17 cellular contexts compared by ENCODE assay signal in the genomic region with DNA sequence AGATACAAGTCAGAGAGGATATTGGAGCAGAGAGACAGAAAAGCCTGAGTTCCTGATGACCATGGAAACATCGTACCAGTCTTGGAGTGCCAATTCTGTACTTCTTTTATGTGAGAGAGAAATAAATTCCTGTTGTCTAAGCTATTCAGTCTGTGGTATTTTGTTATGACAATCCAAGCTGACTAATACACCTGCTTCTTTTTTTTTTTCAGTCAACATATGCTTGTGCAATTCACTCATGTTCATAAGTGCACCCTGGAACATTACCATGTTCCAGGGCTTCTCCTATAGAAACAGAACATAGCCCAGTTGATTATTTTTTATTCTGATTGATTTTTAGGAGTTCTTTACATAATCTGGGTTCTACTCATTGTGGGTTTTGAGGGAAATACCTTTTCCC. TPM values are rescaled to one million over a fixed set of nuclear protein-coding genes. Genes with fewer than 3 reads are reported as not detected.
DNase-seq lines count a peak whose midpoint lies in the region; ATAC-seq, FAIRE-seq and TF ChIP-seq lines count a peak whose summit lies in the region.
"Had no signal": no experiment of that assay in that cellular context is flagged by ENCODE, and none has a peak within 500 bp of the region (broad histone marks: within the 10 kb centered on the region; RNA-seq: fewer than 3 reads in every experiment).

No MANE protein-coding gene starts in this region.

- H3K27me3 ChIP-seq in astrocyte (ENCODE audit: insufficient read depth, low read length): no peaks in the 10 kb centered on the region
- no peaks in the 10 kb centered on the region for H3K27me3 ChIP-seq in transverse colon
- H3K27me3 ChIP-seq in aorta (ENCODE audit: control insufficient read depth in 1 of 2, insufficient read depth in 2 of 2, low read length in 1 of 2): no peaks in the 10 kb centered on the region
- H3K27me3 ChIP-seq: adrenal gland, thyroid gland had no signal

- H3K4me3 Mint-ChIP-seq in activated naive CD8-positive, alpha-beta T cell: peak overlapping the region; percentile 3
- no peak overlapping the region for H3K4me3 Mint-ChIP-seq in activated naive CD8-positive, alpha-beta T cell treated with anti-CD3 and anti-CD28 coated beads for 36 hours
- peak overlapping the region; percentile 62 for H3K4me3 Mint-ChIP-seq in astrocyte (ENCODE audit: unreplicated experiment)

- no peaks in the 10 kb centered on the region for H3K36me3 Mint-ChIP-seq in activated naive CD8-positive, alpha-beta T cell
- H3K36me3 Mint-ChIP-seq in activated naive CD8-positive, alpha-beta T cell treated with anti-CD3 and anti-CD28 coated beads for 36 hours: peaks cover 2% of the 10 kb centered on the region
- H3K36me3 Mint-ChIP-seq in astrocyte (ENCODE audit: low read depth, unreplicated experiment): no peaks in the 10 kb centered on the region
- H3K36me3 Mint-ChIP-seq: WTC11 had no signal

- no peak for TF ChIP-seq POLR2A in transverse colon (IDR thresholded peaks at IDR 0.05)

- no peak overlapping the region for H3K4me3 ChIP-seq in astrocyte (ENCODE audit: insufficient read depth, low read depth, low read length)
- no peak overlapping the region for H3K4me3 ChIP-seq in transverse colon
- no peak overlapping the region for H3K4me3 ChIP-seq in aorta (ENCODE audit: low read length in 2 of 2)
- H3K4me3 ChIP-seq: A549, thyroid gland had no signal

- intact Hi-C loops in transverse colon (cut with DNase I; ENCODE audit: low total_unique reads) (no loop called here), aorta (cut with DNase I) (no loop called here)

- peaks cover 19% of the 10 kb centered on the region for H3K79me2 ChIP-seq in astrocyte (ENCODE audit: insufficient read depth, low read length)

- no peak for TF ChIP-seq CTCF in astrocyte (IDR thresholded peaks at IDR 0.05; ENCODE audit: insufficient read depth, low read depth, low read length)
- no peak for TF ChIP-seq CTCF in transverse colon (IDR thresholded peaks at IDR 0.05)

- no peak overlapping the region for H3K9ac ChIP-seq in astrocyte (ENCODE audit: low read length)
- H3K9ac ChIP-seq: KMS-11 had no signal

- no peak overlapping the region for H3K4me2 ChIP-seq in astrocyte (ENCODE audit: low read length)
- H3K4me2 ChIP-seq: A549 had no signal

- H3K27me3 Mint-ChIP-seq in activated naive CD8-positive, alpha-beta T cell: no peaks in the 10 kb centered on the region
- H3K27me3 Mint-ChIP-seq in activated naive CD8-positive, alpha-beta T cell treated with anti-CD3 and anti-CD28 coated beads for 36 hours: no peaks in the 10 kb centered on the region
- peaks cover 4% of the 10 kb centered on the region for H3K27me3 Mint-ChIP-seq in astrocyte (ENCODE audit: low read depth, unreplicated experiment)

- no peak overlapping the region for H2AFZ ChIP-seq in astrocyte (ENCODE audit: low read depth, low read length)

- in situ Hi-C loops in transverse colon (cut with MboI; ENCODE audit: low pct_ligation_motif_present in 1 of 4, low pct_unique_long_range_greater_than_20kb in 1 of 4, low sequenced_read_pairs in 3 of 4): no loop called here

- H3K27ac ChIP-seq in astrocyte (ENCODE audit: low read depth, low read length): no peak overlapping the region
- peak overlapping the region; percentile 94 to 97 (median 96) for H3K27ac ChIP-seq in transverse colon
- H3K27ac ChIP-seq in aorta (ENCODE audit: low read depth in 1 of 2, low read length in 2 of 2): no peak overlapping the region
- H3K27ac ChIP-seq: A549, KMS-11 had no signal

- no peak overlapping the region for H3K27ac Mint-ChIP-seq in activated naive CD8-positive, alpha-beta T cell
- H3K27ac Mint-ChIP-seq in activated naive CD8-positive, alpha-beta T cell treated with anti-CD3 and anti-CD28 coated beads for 36 hours: no peak overlapping the region
- H3K27ac Mint-ChIP-seq in astrocyte (ENCODE audit: unreplicated experiment): no peak overlapping the region
- H3K27ac Mint-ChIP-seq: WTC11 had no signal

- ATAC-seq in aorta (ENCODE audit: low FRiP score): no peak
- ATAC-seq: A549, WTC11 had no signal

- TF ChIP-seq EP300 in transverse colon (IDR thresholded peaks at IDR 0.05; ENCODE audit: low read depth): no peak

- no peak for FAIRE-seq in astrocyte (lab: Jason Lieb, UNC)
- FAIRE-seq: A549 had no signal

- DNase-seq in activated naive CD8-positive, alpha-beta T cell treated with anti-CD3 and anti-CD28 coated beads for 36 hours: no peak
- DNase-seq in astrocyte (ENCODE audit: low read depth) (peak; percentile 34), kidney tubule cell (ENCODE audit: low spot score) (peak; percentile 55), transverse colon (no peak), NCI-H510A (lab: John Stamatoyannopoulos, UW) (no peak), aorta (no peak), cortex of kidney (lab: John Stamatoyannopoulos, UW) (no peak)
- DNase-seq: activated CD8-positive, alpha-beta memory T cell treated with anti-CD3 and anti-CD28 coated beads, Interleukin-2, amount 50 U/mL, for 48 hours; effector memory CD4-positive, alpha-beta T cell; glutamatergic neuron; NCI-H2081; thyroid gland had no signal

- no peaks in the 10 kb centered on the region for H4K20me1 ChIP-seq in astrocyte (ENCODE audit: insufficient read depth, low read length)

- H3K36me3 ChIP-seq in astrocyte (ENCODE audit: insufficient read depth, low read length) (no peaks in the 10 kb centered on the region), transverse colon (no peaks in the 10 kb centered on the region), aorta (ENCODE audit: control insufficient read depth in 1 of 2, insufficient read depth in 2 of 2, low read length in 1 of 2) (no peaks in the 10 kb centered on the region)
- H3K36me3 ChIP-seq: adrenal gland, thyroid gland had no signal

- peaks cover 35% of the 10 kb centered on the region for H3K4me1 Mint-ChIP-seq in activated naive CD8-positive, alpha-beta T cell (ENCODE audit: low read depth)
- H3K4me1 Mint-ChIP-seq in activated naive CD8-positive, alpha-beta T cell treated with anti-CD3 and anti-CD28 coated beads for 36 hours: peaks cover 33% of the 10 kb centered on the region
- peaks cover 4% of the 10 kb centered on the region for H3K4me1 Mint-ChIP-seq in astrocyte (ENCODE audit: low read depth, unreplicated experiment)

- WGBS in transverse colon (ENCODE audit: low coverage in 1 of 2), 2 donors: 50 to 60% methylated on average over 1 of the region's 1 CpG
- WGBS in aorta, 2 donors: 92 to 97% methylated on average over 1 of the region's 1 CpG

- H3K9me3 ChIP-seq in astrocyte (ENCODE audit: insufficient read depth, low read depth, low read length): no peaks in the 10 kb centered on the region
- no peaks in the 10 kb centered on the region for H3K9me3 ChIP-seq in transverse colon
- H3K9me3 ChIP-seq in aorta (ENCODE audit: control insufficient read depth, low read length): no peaks in the 10 kb centered on the region
- H3K9me3 ChIP-seq: A549, adrenal gland, thyroid gland had no signal

- H3K9me3 Mint-ChIP-seq in activated naive CD8-positive, alpha-beta T cell (ENCODE audit: low read depth): no peaks in the 10 kb centered on the region
- no peaks in the 10 kb centered on the region for H3K9me3 Mint-ChIP-seq in activated naive CD8-positive, alpha-beta T cell treated with anti-CD3 and anti-CD28 coated beads for 36 hours
- no peaks in the 10 kb centered on the region for H3K9me3 Mint-ChIP-seq in astrocyte (ENCODE audit: unreplicated experiment)
- H3K9me3 Mint-ChIP-seq: WTC11 had no signal

- H3K4me1 ChIP-seq in astrocyte (ENCODE audit: insufficient read depth, low read length) (peaks cover 6% of the 10 kb centered on the region), transverse colon (peaks cover 16 to 51% (median 40%) of the 10 kb centered on the region in 4 donors), aorta (ENCODE audit: control insufficient read depth in 1 of 2, insufficient read depth in 2 of 2, low read length in 2 of 2) (no peaks in the 10 kb centered on the region)

RNA-seq across cellular contexts. Expression of gene CHPT1, which starts 1.7 kb away (rescaled TPM):
- total RNA-seq in activated naive CD8-positive, alpha-beta T cell treated with anti-CD3 and anti-CD28 coated beads for 36 hours: 10 to 100 TPM; 21.5 to 22.8 TPM
- total RNA-seq in astrocyte (22.2 TPM in 2 replicates), transverse colon (100 to 1,000 TPM; 114 to 215 (median 138) TPM), aorta (10 to 100 TPM; 41.8 to 49.9 TPM)
- 10 to 100 TPM; 34.1 to 83.8 TPM for polyA plus RNA-seq in aorta

RNA-seq across cellular contexts. Expression of gene SYCP3, which starts 43.6 kb away (rescaled TPM):
- total RNA-seq in activated naive CD8-positive, alpha-beta T cell treated with anti-CD3 and anti-CD28 coated beads for 36 hours: under 1 TPM; 0.21 to 0.22 TPM
- not detected in 2 replicates for total RNA-seq in astrocyte
- under 1 TPM in 1 of 4 donors, not detected in 3; 0.16 TPM for total RNA-seq in transverse colon
- total RNA-seq in aorta: under 1 TPM; 0.48 to 0.65 TPM
- polyA plus RNA-seq in aorta: under 1 TPM in 1 of 2 donors, not detected in 1; 0.03 TPM

Comparison
In these comparisons a context has a peak if more than half of its experiments do, and no peak if none do; other contexts are left out.
1. DNase-seq: peak in astrocyte (single experiment) and kidney tubule cell (single experiment); none in activated naive CD8-positive, alpha-beta T cell treated with anti-CD3 and anti-CD28 coated beads for 36 hours (single experiment), transverse colon (single experiment), NCI-H510A (single experiment), aorta (0 of 2) and cortex of kidney (single experiment).
2. H3K27ac ChIP-seq: peak in transverse colon (4 of 4); none in astrocyte (single experiment) and aorta (0 of 2).